18 cellular contexts compared by ENCODE assay signal in the genomic region with DNA sequence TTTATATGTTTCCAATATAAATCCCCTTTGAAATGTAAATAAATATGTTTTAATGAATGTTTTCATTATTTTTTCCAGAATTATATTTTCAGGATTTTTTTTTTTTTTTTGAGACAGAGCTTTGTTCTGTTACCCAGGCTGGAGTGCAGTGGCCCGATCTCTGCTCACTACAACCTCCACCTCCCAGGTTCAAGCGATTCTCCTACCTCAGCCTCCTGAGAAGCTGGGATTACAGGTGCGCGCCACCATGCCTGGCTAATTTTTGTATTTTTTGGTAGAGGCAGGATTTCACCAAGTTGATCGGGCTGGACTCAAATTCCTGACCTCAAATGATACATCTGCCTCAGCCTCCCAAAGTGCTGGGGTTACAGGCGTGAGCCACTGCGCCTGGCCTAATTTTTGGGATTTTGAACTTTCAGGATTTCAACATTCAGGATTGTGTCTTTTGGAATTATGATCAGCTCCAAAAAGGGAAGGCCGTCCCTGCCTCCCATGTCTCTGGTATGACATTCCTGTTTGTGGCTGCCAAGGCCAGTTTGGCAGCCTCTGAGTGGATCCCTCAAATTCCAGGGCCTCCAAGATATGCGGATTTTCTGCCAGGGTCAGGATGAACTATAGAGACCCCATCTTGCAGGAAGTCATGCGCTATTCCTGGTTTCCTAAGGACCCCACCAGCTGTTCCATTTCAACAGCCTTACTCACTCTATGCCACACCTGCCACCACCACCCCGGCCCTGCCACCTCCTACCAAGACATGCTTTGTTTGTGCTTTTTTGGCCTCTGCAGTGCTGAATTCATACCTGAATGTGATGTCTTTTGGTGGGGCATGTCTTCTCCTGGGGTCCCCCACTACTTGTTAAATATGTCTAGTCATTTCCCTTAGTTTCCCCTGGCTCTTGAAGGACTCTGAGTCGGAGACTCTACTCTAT. TPM values are rescaled to one million over a fixed set of nuclear protein-coding genes. Genes with fewer than 3 reads are reported as not detected.
"Had no signal": no experiment of that assay in that cellular context is flagged by ENCODE, and none has a peak within 500 bp of the region (broad histone marks: within the 10 kb centered on the region; RNA-seq: fewer than 3 reads in every experiment).

No MANE protein-coding gene starts in this region.

- H3K27ac Mint-ChIP-seq: activated CD4-positive, alpha-beta memory T cell treated with anti-CD3 and anti-CD28 coated beads for 36 hours; activated T-helper 2 cell treated with anti-CD3 and anti-CD28 coated beads, Interferon-gamma antibody, Interleukin-2, Interleukin-4, amounts not matched to agents 10 μg/mL and 5 μg/mL and 100 μg/mL, durations not matched to agents 14 hours and 24 hours and 36 hours had no signal

- ATAC-seq: heart right ventricle, pancreas had no signal

- DNase-seq: activated CD4-positive, alpha-beta memory T cell treated with anti-CD3 and anti-CD28 coated beads for 36 hours; foreskin melanocyte; heart right ventricle; left ventricle myocardium inferior; mesendoderm; stimulated activated CD4-positive, alpha-beta T cell treated with anti-CD3 and anti-CD28 coated beads, Interleukin-4, amount 100 ng/mL, for 4 hours; substantia nigra; T-helper 9 cell had no signal

- H3K36me3 ChIP-seq: heart right ventricle, left ventricle myocardium inferior, pancreas had no signal

- H3K4me3 Mint-ChIP-seq: activated CD4-positive, alpha-beta memory T cell treated with anti-CD3 and anti-CD28 coated beads for 36 hours had no signal

- H3K9me3 ChIP-seq: heart right ventricle, left ventricle myocardium inferior, pancreas had no signal

- H3K27ac ChIP-seq: heart right ventricle, left ventricle myocardium inferior, pancreas, skin epidermis, VCaP had no signal

- H3K4me3 ChIP-seq: heart right ventricle, left ventricle myocardium inferior, pancreas, skin epidermis had no signal

- H3K9me3 Mint-ChIP-seq: activated CD4-positive, alpha-beta memory T cell treated with anti-CD3 and anti-CD28 coated beads for 36 hours; activated T-helper 2 cell treated with anti-CD3 and anti-CD28 coated beads, Interferon-gamma antibody, Interleukin-2, Interleukin-4, amounts not matched to agents 10 μg/mL and 5 μg/mL and 100 μg/mL, durations not matched to agents 14 hours and 24 hours and 36 hours had no signal

- H3K4me1 ChIP-seq: left ventricle myocardium inferior, pancreas had no signal

- H3K27me3 ChIP-seq: heart right ventricle, pancreas had no signal

- FAIRE-seq: endothelial cell of umbilical vein, keratinocyte, pancreas had no signal

- H3K36me3 Mint-ChIP-seq: activated CD4-positive, alpha-beta memory T cell treated with anti-CD3 and anti-CD28 coated beads for 36 hours had no signal

RNA-seq across cellular contexts. Expression of gene TMPRSS4, which starts 21.9 kb away (rescaled TPM):
- total RNA-seq: activated CD4-positive, alpha-beta memory T cell treated with anti-CD3 and anti-CD28 coated beads for 36 hours; activated T-helper 2 cell treated with anti-CD3 and anti-CD28 coated beads, Interferon-gamma antibody, Interleukin-2, Interleukin-4, amounts not matched to agents 10 μg/mL and 5 μg/mL and 100 μg/mL, durations not matched to agents 14 hours and 24 hours and 36 hours; endothelial cell of umbilical vein; SK-MEL-5 had no signal
- polyA plus RNA-seq: endothelial cell of umbilical vein had no signal

RNA-seq across cellular contexts. Expression of gene SMIM35, which starts 31.8 kb away (rescaled TPM):
- total RNA-seq: endothelial cell of umbilical vein, heart right ventricle, left ventricle myocardium inferior, pancreas, renal cortical epithelial cell, SK-MEL-5, urinary bladder had no signal
- polyA plus RNA-seq: aorta, endothelial cell of umbilical vein, heart right ventricle, keratinocyte had no signal
